Comparison of ENCODE assay signal across 32 cellular contexts in the genomic region with DNA sequence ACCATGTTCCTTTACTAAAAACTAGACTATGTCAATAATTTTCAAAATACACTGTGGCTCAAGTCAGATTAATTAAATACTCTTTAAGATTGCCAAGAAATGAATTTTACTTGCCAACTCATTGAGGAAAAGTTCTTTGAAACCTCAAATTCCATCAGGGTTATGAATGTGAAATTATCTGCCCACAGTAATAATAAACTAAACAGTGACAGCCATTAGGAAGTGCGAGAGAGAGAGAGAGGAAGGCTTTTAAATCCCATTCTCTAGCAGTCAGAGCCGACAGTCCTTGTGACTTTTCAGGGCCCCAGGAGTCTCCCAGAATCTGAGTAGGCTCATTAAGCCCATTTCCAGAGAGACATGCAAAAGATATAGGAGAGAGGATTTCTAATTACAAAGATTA.
A peak's percentile ranks its signal among the peaks of the same experiment; 100 is the strongest.
DNase-seq lines count a peak whose midpoint lies in the region; ATAC-seq and TF ChIP-seq lines count a peak whose summit lies in the region.
"Had no signal": no experiment of that assay in that cellular context is flagged by ENCODE, and none has a peak within 500 bp of the region (broad histone marks: within the 10 kb centered on the region; RNA-seq: fewer than 3 reads in every experiment).

No MANE protein-coding gene starts in this region.

- H2AFZ ChIP-seq in IMR-90 (replicated peaks; ENCODE audit: low read length, poor library complexity) (no peak overlapping the region), neural progenitor cell (replicated peaks) (no peak overlapping the region)

- H3K14ac ChIP-seq in IMR-90 (replicated peaks; ENCODE audit: low read depth, low read length) = no peak overlapping the region

- CTCF ChIA-PET in IMR-90 (lab: Yijun Ruan, JAX) = no interaction called here

- H3K4ac ChIP-seq in IMR-90 (ENCODE audit: low read depth, low read length) = no peak overlapping the region
- no peak overlapping the region for H3K4ac ChIP-seq in mesendoderm (ENCODE audit: low read depth, low read length)

- H3K4me3 ChIP-seq in IMR-90 (ENCODE audit: insufficient read depth, low read depth, low read length) (no peak overlapping the region), choroid plexus epithelial cell (ENCODE audit: low read depth, low read length) (no peak overlapping the region), mesendoderm (ENCODE audit: low read length) (no peak overlapping the region), tibial nerve (no peak overlapping the region), neural progenitor cell (no peak overlapping the region)
- H3K4me3 ChIP-seq: dorsolateral prefrontal cortex, left lung, right atrium auricular region, thoracic aorta, uterus had no signal

- ATAC-seq in IMR-90 (ENCODE audit: low read depth) = peak; percentile 64
- ATAC-seq in GM19463 (IDR thresholded peaks at IDR 0.05; ENCODE audit: unreplicated experiment) = no peak
- ATAC-seq: left lung; PC-3; SK-N-SH treated with all-trans-retinoic acid at 6 μM for 48 hours; stimulated activated naive CD8-positive, alpha-beta T cell treated with anti-CD3 and anti-CD28 coated beads, Interleukin-15, amount 100 ng/mL, for 72 hours had no signal

- H3K36me3 ChIP-seq in IMR-90 (ENCODE audit: control insufficient read depth, insufficient read depth, low read length) = no peaks in the 10 kb centered on the region
- H3K36me3 ChIP-seq in mesendoderm (ENCODE audit: control insufficient read depth, insufficient read depth, low read length) = no peaks in the 10 kb centered on the region
- H3K36me3 ChIP-seq in tibial nerve = peaks cover 0 to 51% (median 0%) of the 10 kb centered on the region in 3 donors
- peaks cover 4% of the 10 kb centered on the region for H3K36me3 ChIP-seq in neural progenitor cell
- H3K36me3 ChIP-seq: left lung, thoracic aorta, uterus had no signal

- peaks cover 17% of the 10 kb centered on the region for H3K36me3 Mint-ChIP-seq in neural progenitor cell
- H3K36me3 Mint-ChIP-seq: memory B cell had no signal

- H3K27ac ChIP-seq in IMR-90 (ENCODE audit: insufficient read depth, low read length) (peak overlapping the region; percentile 35; the same call in 1 of the 2 replicates), mesendoderm (ENCODE audit: low read depth, low read length) (no peak overlapping the region), tibial nerve (no peak overlapping the region), neural progenitor cell (no peak overlapping the region)
- H3K27ac ChIP-seq: C4-2B, dorsolateral prefrontal cortex, left lung, right atrium auricular region, thoracic aorta, uterus had no signal

- H3K27me3 Mint-ChIP-seq in neural progenitor cell (ENCODE audit: insufficient read depth, low read depth) = no peaks in the 10 kb centered on the region
- H3K27me3 Mint-ChIP-seq: activated B cell treated with CpG ODN at 0.5 μM for 24 hours; activated CD4-positive, alpha-beta T cell treated with anti-CD3 and anti-CD28 coated beads, Interleukin-2, amount 10 ng/mL, durations not matched to agents 7 days and 5 days; activated T-cell treated with anti-CD3 and anti-CD28 coated beads, Interleukin-2, amount 50 U/mL, for 24 hours; memory B cell; stimulated activated naive CD8-positive, alpha-beta T cell treated with anti-CD3 and anti-CD28 coated beads, Interleukin-15, amount 100 ng/mL, for 72 hours had no signal

- H2BK120ac ChIP-seq in IMR-90 (ENCODE audit: low read depth, low read length) (no peak overlapping the region), mesendoderm (ENCODE audit: low read depth, low read length) (no peak overlapping the region)

- no TSS peak for BruUV-seq in IMR-90 (replicated peaks; lab: Mats Ljungman, UMichigan)

- peak; percentile 44 for DNase-seq in AG20443 (ENCODE audit: low spot score)
- DNase-seq in IMR-90 = peak; percentile 75
- peak; percentile 57 for DNase-seq in choroid plexus epithelial cell (ENCODE audit: low read depth)
- DNase-seq in mesendoderm = peak; percentile 22
- DNase-seq in tibial nerve (ENCODE audit: low spot score in 2 of 2) = no peak
- DNase-seq in activated naive CD4-positive, alpha-beta T cell treated with anti-CD3 and anti-CD28 coated beads, Interleukin-2, amount 50 U/mL, for 16 hours = no peak
- DNase-seq in neural progenitor cell (ENCODE audit: low spot score) = no peak
- DNase-seq: activated B cell treated with CpG ODN at 0.5 μM for 24 hours; activated CD4-positive, alpha-beta T cell treated with anti-CD3 and anti-CD28 coated beads, Interleukin-2, amount 10 ng/mL, durations not matched to agents 7 days and 5 days; activated gamma-delta T cell; activated T-cell treated with anti-CD3 and anti-CD28 coated beads, Interleukin-2, amount 50 U/mL, for 24 hours; Caco-2; dorsolateral prefrontal cortex; H9; Karpas-422; left lung; NCI-H1417 treated with DMSO at 0.1 percent for 48 hours; NCI-H2081; NCI-H526; NK-92 treated with Interleukin-12 subunit alpha and Interleukin-12 subunit beta, amount 100 ng/mL, for 24 hours; PC-3; stimulated activated CD8-positive, alpha-beta memory T cell treated with anti-CD3 and anti-CD28 coated beads, Interleukin-4, amount 100 ng/mL, for 48 hours; stimulated activated naive CD8-positive, alpha-beta T cell treated with anti-CD3 and anti-CD28 coated beads, Interleukin-15, amount 100 ng/mL, for 72 hours; uterus had no signal

- no peak overlapping the region for H4K5ac ChIP-seq in IMR-90 (ENCODE audit: low read depth, low read length)
- H4K5ac ChIP-seq in mesendoderm (ENCODE audit: low read length) = no peak overlapping the region

- peaks cover 4% of the 10 kb centered on the region for H3K4me1 Mint-ChIP-seq in neural progenitor cell
- H3K4me1 Mint-ChIP-seq: activated B cell treated with CpG ODN at 0.5 μM for 24 hours; activated CD4-positive, alpha-beta T cell treated with anti-CD3 and anti-CD28 coated beads, Interleukin-2, amount 10 ng/mL, durations not matched to agents 7 days and 5 days; brain; memory B cell; stimulated activated naive CD8-positive, alpha-beta T cell treated with anti-CD3 and anti-CD28 coated beads, Interleukin-15, amount 100 ng/mL, for 72 hours had no signal

- peaks cover 3% of the 10 kb centered on the region for H3K9me1 ChIP-seq in IMR-90 (ENCODE audit: insufficient read depth, low read length)

- no peak overlapping the region for H2AK5ac ChIP-seq in IMR-90 (ENCODE audit: low read depth, low read length)
- H2AK5ac ChIP-seq in mesendoderm (ENCODE audit: low read length) = no peak overlapping the region

- H4K20me1 ChIP-seq in IMR-90 (ENCODE audit: insufficient read depth, low read length) (no peaks in the 10 kb centered on the region), neural progenitor cell (ENCODE audit: low read depth) (no peaks in the 10 kb centered on the region)

- H3K18ac ChIP-seq in IMR-90 (ENCODE audit: low read depth, low read length) (no peak overlapping the region), mesendoderm (ENCODE audit: low read length) (no peak overlapping the region)

- H3K23ac ChIP-seq in IMR-90 (ENCODE audit: low read depth, low read length) (no peak overlapping the region), mesendoderm (ENCODE audit: low read length) (no peak overlapping the region)

- TF ChIP-seq EP300 in tibial nerve (IDR thresholded peaks at IDR 0.05) = no peak

- no peak for TF ChIP-seq CTCF in IMR-90 (conservative IDR thresholded peaks at IDR 0.05; ENCODE audit: low read depth, low read length)
- no peak for TF ChIP-seq CTCF in choroid plexus epithelial cell (conservative IDR thresholded peaks at IDR 0.05; ENCODE audit: low read depth, low read length)
- no peak for TF ChIP-seq CTCF in tibial nerve (IDR thresholded peaks at IDR 0.05)
- TF ChIP-seq CTCF in neural progenitor cell (IDR thresholded peaks at IDR 0.05) = no peak

- H3K27me3 ChIP-seq in IMR-90 (ENCODE audit: control insufficient read depth, insufficient read depth, low read length) (no peaks in the 10 kb centered on the region), mesendoderm (ENCODE audit: insufficient read depth, low read length, poor library complexity) (no peaks in the 10 kb centered on the region), tibial nerve (no peaks in the 10 kb centered on the region), neural progenitor cell (no peaks in the 10 kb centered on the region)
- H3K27me3 ChIP-seq: dorsolateral prefrontal cortex, left lung, right atrium auricular region, uterus had no signal

- H4K91ac ChIP-seq in IMR-90 (ENCODE audit: insufficient read depth, low read depth, low read length) = no peak overlapping the region

- no peaks in the 10 kb centered on the region for H3K79me1 ChIP-seq in IMR-90 (ENCODE audit: low read depth in 1 of 2, low read length in 2 of 2)
- H3K79me1 ChIP-seq in mesendoderm (ENCODE audit: low read length) = no peaks in the 10 kb centered on the region

- TF ChIP-seq POLR2A in IMR-90 (IDR thresholded peaks at IDR 0.05; ENCODE audit: low read depth, low read length) (no peak), tibial nerve (IDR thresholded peaks at IDR 0.05) (no peak)

- H3K4me2 ChIP-seq in IMR-90 (ENCODE audit: low read depth, low read length) = peak overlapping the region; percentile 75
- H3K4me2 ChIP-seq in mesendoderm (ENCODE audit: low read length) = no peak overlapping the region
- H3K4me2 ChIP-seq in neural progenitor cell = no peak overlapping the region

- POLR2A ChIA-PET in IMR-90 (lab: Charles Lee; ENCODE audit: unreplicated experiment) = no interaction called here

- no CpG with 5 or more reads among the region's 2 CpGs for WGBS in IMR-90 (ENCODE audit: extremely low coverage in 2 of 2, insufficient read length in 1 of 2), 2 experiments
- no CpG with 5 or more reads among the region's 2 CpGs for WGBS in mesendoderm (ENCODE audit: extremely low coverage, insufficient coverage, low lambda C conversion rate)
- WGBS in tibial nerve, 2 donors = 52 to 66% methylated on average over 2 of the region's 2 CpGs

- H3K27ac Mint-ChIP-seq in neural progenitor cell = no peak overlapping the region
- H3K27ac Mint-ChIP-seq: activated B cell treated with CpG ODN at 0.5 μM for 24 hours; activated CD4-positive, alpha-beta T cell treated with anti-CD3 and anti-CD28 coated beads, Interleukin-2, amount 10 ng/mL, durations not matched to agents 7 days and 5 days; activated T-cell treated with anti-CD3 and anti-CD28 coated beads, Interleukin-2, amount 50 U/mL, for 24 hours; brain; memory B cell; stimulated activated naive CD8-positive, alpha-beta T cell treated with anti-CD3 and anti-CD28 coated beads, Interleukin-15, amount 100 ng/mL, for 72 hours; T-helper 1 cell treated with Interleukin-12 subunit alpha and Interleukin-12 subunit beta and Interleukin-4 antibody, amounts not matched to agents 30 μg/mL and 1 μg/mL, for 36 hours had no signal

- H4K8ac ChIP-seq in IMR-90 (ENCODE audit: low read depth in 2 of 2, low read length in 2 of 2) = no peak overlapping the region
- no peak overlapping the region for H4K8ac ChIP-seq in mesendoderm (ENCODE audit: low read depth, low read length)

- TF ChIP-seq RAD21 in IMR-90 (IDR thresholded peaks at IDR 0.05; ENCODE audit: low read length) = no peak

- H3K9me3 Mint-ChIP-seq in neural progenitor cell = no peaks in the 10 kb centered on the region
- H3K9me3 Mint-ChIP-seq: activated CD4-positive, alpha-beta T cell treated with anti-CD3 and anti-CD28 coated beads, Interleukin-2, amount 10 ng/mL, durations not matched to agents 7 days and 5 days; brain; H9; memory B cell had no signal

- H3K9ac ChIP-seq in IMR-90 (ENCODE audit: low read depth, low read length) (no peak overlapping the region), mesendoderm (ENCODE audit: low read length) (no peak overlapping the region), neural progenitor cell (no peak overlapping the region)

- H2BK15ac ChIP-seq in IMR-90 (ENCODE audit: low read depth, low read length) = no peak overlapping the region
- no peak overlapping the region for H2BK15ac ChIP-seq in mesendoderm (replicated peaks; ENCODE audit: low read depth)

- H2BK20ac ChIP-seq in IMR-90 (ENCODE audit: low read depth, low read length) = no peak overlapping the region

- H2BK5ac ChIP-seq in IMR-90 (ENCODE audit: low read depth, low read length, poor library complexity, severe bottlenecking) (peak overlapping the region; percentile 60), mesendoderm (ENCODE audit: low read length) (no peak overlapping the region)

- H3K9me3 ChIP-seq in IMR-90 (ENCODE audit: control insufficient read depth, insufficient read depth, low read length) (no peaks in the 10 kb centered on the region), tibial nerve (no peaks in the 10 kb centered on the region), neural progenitor cell (ENCODE audit: low read depth) (no peaks in the 10 kb centered on the region)
- H3K9me3 ChIP-seq: Caco-2, right atrium auricular region, thoracic aorta, uterus had no signal

- H2AK9ac ChIP-seq in IMR-90 (replicated peaks; ENCODE audit: low read depth, low read length, poor library complexity) = no peak overlapping the region

- H3K79me2 ChIP-seq in mesendoderm (ENCODE audit: control insufficient read depth, insufficient read depth, low read length) = no peaks in the 10 kb centered on the region
- no peaks in the 10 kb centered on the region for H3K79me2 ChIP-seq in neural progenitor cell (ENCODE audit: low read depth)

- in situ Hi-C loops in IMR-90 (cut with MboI; ENCODE audit: low sequenced_read_pairs) = no loop called here

- dilution Hi-C loops in IMR-90 (cut with HindIII; ENCODE audit: low sequenced_read_pairs, unreplicated experiment) = no loop called here

- peaks cover 15% of the 10 kb centered on the region for H3K4me1 ChIP-seq in IMR-90 (ENCODE audit: control insufficient read depth, insufficient read depth, low read length)
- H3K4me1 ChIP-seq in mesendoderm (ENCODE audit: control insufficient read depth, low read depth, low read length) = no peaks in the 10 kb centered on the region
- peaks cover 0 to 4% (median 0%) of the 10 kb centered on the region in 4 donors for H3K4me1 ChIP-seq in tibial nerve
- peaks cover 18% of the 10 kb centered on the region for H3K4me1 ChIP-seq in neural progenitor cell
- H3K4me1 ChIP-seq: Caco-2, left lung, right atrium auricular region, uterus had no signal

- H3F3A ChIP-seq in neural progenitor cell (ENCODE audit: low read depth) = no peaks in the 10 kb centered on the region

- H3K56ac ChIP-seq in IMR-90 (ENCODE audit: extremely low read depth, insufficient read depth, low read length) (no peak overlapping the region; the same call in 1 of the 2 replicates), mesendoderm (ENCODE audit: low read length) (no peak overlapping the region)

- intact Hi-C loops in IMR-90 (cut with micrococcal nuclease) = no loop called here

- no peak overlapping the region for H3K4me3 Mint-ChIP-seq in neural progenitor cell
- H3K4me3 Mint-ChIP-seq: activated B cell treated with CpG ODN at 0.5 μM for 24 hours; activated CD4-positive, alpha-beta T cell treated with anti-CD3 and anti-CD28 coated beads, Interleukin-2, amount 10 ng/mL, durations not matched to agents 7 days and 5 days; activated T-cell treated with anti-CD3 and anti-CD28 coated beads, Interleukin-2, amount 50 U/mL, for 24 hours; brain; H9; memory B cell; stimulated activated naive CD8-positive, alpha-beta T cell treated with anti-CD3 and anti-CD28 coated beads, Interleukin-15, amount 100 ng/mL, for 72 hours; T-helper 1 cell treated with Interleukin-12 subunit alpha and Interleukin-12 subunit beta and Interleukin-4 antibody, amounts not matched to agents 30 μg/mL and 1 μg/mL, for 36 hours had no signal

Comparison
In these comparisons a context has a peak if more than half of its experiments do, and no peak if none do; other contexts are left out.
1. DNase-seq: peak in AG20443 (single experiment), IMR-90 (single experiment), choroid plexus epithelial cell (single experiment) and mesendoderm (single experiment); none in tibial nerve (0 of 2), activated naive CD4-positive, alpha-beta T cell treated with anti-CD3 and anti-CD28 coated beads, Interleukin-2, amount 50 U/mL, for 16 hours (single experiment) and neural progenitor cell (single experiment).